Comparison of ENCODE assay signal across 17 cellular contexts in the genomic region with DNA sequence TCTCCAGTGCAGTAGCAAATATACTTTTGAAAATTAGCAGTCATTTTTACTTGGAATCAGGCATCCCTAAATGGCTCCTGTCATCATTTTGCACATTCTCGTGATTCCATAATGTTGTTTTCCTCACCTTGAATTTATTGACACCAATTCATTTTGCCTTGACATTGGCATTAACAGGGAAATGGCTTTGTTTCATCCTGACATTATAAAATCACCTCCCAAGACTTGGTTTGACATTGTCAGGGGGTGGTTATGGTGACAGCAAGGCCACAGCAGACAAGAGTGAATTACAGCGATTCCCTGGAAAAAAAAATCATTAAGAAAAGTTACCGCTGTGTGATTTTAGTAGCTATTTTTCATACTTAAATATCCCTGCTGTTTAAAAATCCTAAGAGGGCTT.
"Had no signal": no experiment of that assay in that cellular context is flagged by ENCODE, and none has a peak within 500 bp of the region (broad histone marks: within the 10 kb centered on the region; RNA-seq: fewer than 3 reads in every experiment).

No MANE protein-coding gene starts in this region.

- H3K4me3 ChIP-seq: stomach, suprapubic skin, testis, thoracic aorta, thyroid gland, tibial artery, tibial nerve, transverse colon, upper lobe of left lung, upper lobe of right lung, uterus, vagina had no signal

- H3K36me3 ChIP-seq: stomach, suprapubic skin, thoracic aorta, thyroid gland, tibial artery, tibial nerve, transverse colon, upper lobe of left lung, upper lobe of right lung, uterus, vagina had no signal

- H3K9me3 ChIP-seq: stomach, suprapubic skin, testis, thoracic aorta, thyroid gland, tibial artery, tibial nerve, transverse colon, upper lobe of left lung, upper lobe of right lung, uterus, vagina had no signal

- H3K27ac ChIP-seq: stomach, suprapubic skin, testis, thoracic aorta, thyroid gland, tibial artery, tibial nerve, transverse colon, upper lobe of left lung, upper lobe of right lung, uterus, vagina had no signal

- H3K27me3 ChIP-seq: stomach, suprapubic skin, testis, thyroid gland, tibial artery, tibial nerve, transverse colon, upper lobe of left lung, uterus, vagina had no signal

- ATAC-seq: stimulated activated effector memory CD8-positive, alpha-beta T cell treated with anti-CD3 and anti-CD28 coated beads, Interleukin-12 subunit alpha, Interleukin-12 subunit beta, amount 100 ng/mL, for 72 hours; stimulated activated memory B cell treated with anti-CD40 and anti-IgM and Interleukin-4, amounts not matched to agents 10 μg/mL and 1 μg/mL and 100 μg/mL, for 72 hours; stimulated activated naive B cell treated with anti-CD40 and anti-IgM and Interleukin-4, amounts not matched to agents 10 μg/mL and 1 μg/mL and 100 μg/mL, for 72 hours; stimulated activated naive CD8-positive, alpha-beta T cell treated with anti-CD3 and anti-CD28 coated beads, Interleukin-15, amount 100 ng/mL, for 72 hours; stimulated activated naive CD8-positive, alpha-beta T cell treated with anti-CD3 and anti-CD28 coated beads, Interleukin-15, Interleukin-2, amounts not matched to agents 100 U/mL and 50 U/mL, for 24 hours had no signal
